In the genomic region with DNA sequence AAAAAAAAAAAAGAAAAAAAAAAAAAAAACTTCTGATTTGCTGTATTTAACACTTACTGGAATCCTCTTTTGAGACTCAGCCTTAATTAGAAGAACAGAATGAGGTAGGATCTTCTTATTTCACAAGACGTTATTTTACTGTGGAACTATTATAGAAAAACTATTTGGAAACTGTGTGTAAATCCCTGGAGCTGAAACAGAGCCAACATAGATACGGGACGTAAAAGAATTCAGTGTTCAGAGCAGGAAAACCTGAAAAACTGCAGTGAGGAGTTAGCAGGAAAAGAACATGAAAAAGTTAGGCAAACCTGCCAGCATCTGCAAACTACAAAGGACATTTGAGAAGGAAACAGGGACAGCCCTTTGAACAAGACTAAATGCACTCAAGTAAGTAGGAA, we compare ENCODE assay signal across 8 cellular contexts. TPM values are rescaled to one million over a fixed set of nuclear protein-coding genes. Genes with fewer than 3 reads are reported as not detected.
A peak's percentile ranks its signal among the peaks of the same experiment; 100 is the strongest.
DNase-seq lines count a peak whose midpoint lies in the region; ATAC-seq, FAIRE-seq and TF ChIP-seq lines count a peak whose summit lies in the region.

No MANE protein-coding gene starts in this region.

- peaks cover 53% of the 10 kb centered on the region for H3K36me3 Mint-ChIP-seq in Calu3 (ENCODE audit: insufficient read depth, unreplicated experiment)
- H3K36me3 Mint-ChIP-seq in osteocyte (ENCODE audit: unreplicated experiment): no peaks in the 10 kb centered on the region

- no peak for TF ChIP-seq CTCF in Calu3 (IDR thresholded peaks at IDR 0.05; ENCODE audit: unreplicated experiment)
- TF ChIP-seq CTCF in Panc1 (IDR thresholded peaks at IDR 0.05): no peak
- no peak for TF ChIP-seq CTCF in osteocyte (IDR thresholded peaks at IDR 0.05)

- POLR2A ChIA-PET in Panc1 (lab: Charles Lee): interaction anchor here (0.5 to 2.3 kb wide), 7 partner anchors 13 to 311 kb away, joined by 3 to 17 read pairs (median 6); no protein-coding TSS in a partner anchor

- peaks cover 33% of the 10 kb centered on the region for H3K4me1 ChIP-seq in Panc1 (ENCODE audit: control insufficient read depth, insufficient read depth, low read length)

- H3K27me3 Mint-ChIP-seq in Calu3 (ENCODE audit: unreplicated experiment) (no peaks in the 10 kb centered on the region), osteocyte (ENCODE audit: unreplicated experiment) (no peaks in the 10 kb centered on the region)

- H3K4me3 Mint-ChIP-seq in Calu3 (ENCODE audit: low read depth, unreplicated experiment): peak overlapping the region; percentile 69
- peak overlapping the region; percentile 35 for H3K4me3 Mint-ChIP-seq in osteocyte (ENCODE audit: unreplicated experiment)

- intact Hi-C loops in Calu3 (cut with micrococcal nuclease; ENCODE audit: unreplicated experiment) (loop anchor here (2.0 to 5.0 kb wide), 4 partner anchors 22 to 140 kb away; no protein-coding TSS in a partner anchor), Panc1 (cut with micrococcal nuclease; ENCODE audit: unreplicated experiment) (loop anchor here (10.0 kb wide), 2 partner anchors 138 to 318 kb away; no protein-coding TSS in a partner anchor)

- H3K27me3 ChIP-seq in Panc1 (ENCODE audit: control insufficient read depth, insufficient read depth, low read length): no peaks in the 10 kb centered on the region

- ATAC-seq in Panc1 (no peak), GM21423 (IDR thresholded peaks at IDR 0.05; ENCODE audit: unreplicated experiment) (no peak), GM18861 (IDR thresholded peaks at IDR 0.05; ENCODE audit: unreplicated experiment) (no peak)

- H3K9me3 ChIP-seq in Panc1 (ENCODE audit: control insufficient read depth, insufficient read depth, low read depth, low read length): no peaks in the 10 kb centered on the region

- H3K27ac Mint-ChIP-seq in Calu3 (ENCODE audit: unreplicated experiment): peak overlapping the region; percentile 78
- peak overlapping the region; percentile 96 for H3K27ac Mint-ChIP-seq in osteocyte (ENCODE audit: unreplicated experiment)

- peaks cover 48% of the 10 kb centered on the region for H3K4me1 Mint-ChIP-seq in Calu3 (ENCODE audit: low read depth, unreplicated experiment)
- H3K4me1 Mint-ChIP-seq in osteocyte (ENCODE audit: unreplicated experiment): peaks cover 35% of the 10 kb centered on the region

- peak; percentile 18 for FAIRE-seq in endometrium (lab: Jason Lieb, UNC)

- H3K36me3 ChIP-seq in Panc1 (ENCODE audit: control insufficient read depth, insufficient read depth, low read length): no peaks in the 10 kb centered on the region

- H3K4me3 ChIP-seq in Panc1 (ENCODE audit: low read depth in 2 of 2, low read length in 2 of 2): peak overlapping the region; percentile 53 to 66

- DNase-seq in Calu3: no peak
- no peak for DNase-seq in Panc1 (ENCODE audit: low read depth, low spot score)
- no peak for DNase-seq in osteocyte (ENCODE audit: extremely low spot score, unreplicated experiment)
- no peak for DNase-seq in NCI-H69 (lab: John Stamatoyannopoulos, UW)
- DNase-seq in effector CD8-positive, alpha-beta T cell (lab: John Stamatoyannopoulos, UW): no peak

- BruUV-seq in Calu3 (replicated peaks; lab: Mats Ljungman, UMichigan) (TSS peak; percentile 67), Panc1 (replicated peaks; lab: Mats Ljungman, UMichigan) (TSS peak; percentile 83)

- H3K9me3 Mint-ChIP-seq in Calu3 (ENCODE audit: low read depth, unreplicated experiment) (no peaks in the 10 kb centered on the region), osteocyte (ENCODE audit: unreplicated experiment) (no peaks in the 10 kb centered on the region)

- H3K27ac ChIP-seq in Panc1 (ENCODE audit: low read length): peak overlapping the region; percentile 98

- in situ Hi-C loops in Panc1 (cut with HindIII; ENCODE audit: low pct_unique_long_range_greater_than_20kb, low sequenced_read_pairs): no loop called here

- CTCF ChIA-PET in Calu3 (lab: Charles Lee): interaction anchor here (0.5 to 1.6 kb wide), 9 partner anchors 18 to 699 kb away, joined by 3 to 10 read pairs (median 4); no protein-coding TSS in a partner anchor
- CTCF ChIA-PET in Panc1 (lab: Charles Lee): interaction anchor here (0.7 kb wide), 1 partner anchor 344 kb away, joined by 3 read pairs; no protein-coding TSS in a partner anchor

RNA-seq across cellular contexts. Expression of gene ZNF217, which starts 3.4 kb away (rescaled TPM):
- total RNA-seq in Calu3 (2022) (87.3 and 95.6 TPM in 2 replicates), Panc1 (2021; ENCODE audit: unreplicated experiment) (210 TPM), osteocyte (44.3 and 47.2 TPM in 2 replicates)
- 80.1 TPM for polyA plus RNA-seq in Panc1 (2012; ENCODE audit: insufficient read length)
